ENCODE assay signal across 1 cellular context in genomic region chr3:193910886-193911738, GRCh38.
A peak's percentile ranks its signal among the peaks of the same experiment; 100 is the strongest.
TF ChIP-seq lines count a peak whose summit lies in the region.

No MANE protein-coding gene starts in this region.

TF ChIP-seq in K562, 482 proteins besides CTCF, POLR2A, EP300 and RAD21 (continued from another document and continues in another):
- peak in 1 of 2 experiments; percentile 81; a peak in 1 of 4 replicates for TF ChIP-seq ZMIZ1 (IDR thresholded peaks at IDR 0.05; ENCODE audit: low read depth in 2 of 2, low read length in 2 of 2)
- TF ChIP-seq ESRRA (IDR thresholded peaks at IDR 0.05; ENCODE audit: borderline replicate concordance, low read depth) = peak; percentile 76
- peak; percentile 5; the same call in 1 of the 2 replicates for TF ChIP-seq PHF8 (IDR thresholded peaks at IDR 0.05; ENCODE audit: borderline replicate concordance, low read length)
- TF ChIP-seq, protein P1, sequence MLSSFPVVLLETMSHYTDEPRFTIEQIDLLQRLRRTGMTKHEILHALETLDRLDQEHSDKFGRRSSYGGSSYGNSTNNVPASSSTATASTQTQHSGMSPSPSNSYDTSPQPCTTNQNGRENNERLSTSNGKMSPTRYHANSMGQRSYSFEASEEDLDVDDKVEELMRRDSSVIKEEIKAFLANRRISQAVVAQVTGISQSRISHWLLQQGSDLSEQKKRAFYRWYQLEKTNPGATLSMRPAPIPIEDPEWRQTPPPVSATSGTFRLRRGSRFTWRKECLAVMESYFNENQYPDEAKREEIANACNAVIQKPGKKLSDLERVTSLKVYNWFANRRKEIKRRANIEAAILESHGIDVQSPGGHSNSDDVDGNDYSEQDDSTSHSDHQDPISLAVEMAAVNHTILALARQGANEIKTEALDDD (IDR thresholded peaks at IDR 0.05) = peak; percentile 95
- peak; percentile 90 for TF ChIP-seq L3MBTL2 (IDR thresholded peaks at IDR 0.05)
- peak; percentile 80 for TF ChIP-seq MBD2 (IDR thresholded peaks at IDR 0.05; ENCODE audit: borderline replicate concordance, low read depth)
- TF ChIP-seq NCOA1 (IDR thresholded peaks at IDR 0.05; ENCODE audit: low read depth) = peak; percentile 63; the same call in 1 of the 2 replicates
- peak; percentile 78 for TF ChIP-seq SMARCC2 (IDR thresholded peaks at IDR 0.05; ENCODE audit: low read depth)
- TF ChIP-seq TEAD4 (IDR thresholded peaks at IDR 0.05; ENCODE audit: low read length) = peak; percentile 87
- TF ChIP-seq TEAD4 (CRISPR knock-in tag; IDR thresholded peaks at IDR 0.05; ENCODE audit: borderline replicate concordance) = no peak
- no peak for TF ChIP-seq CLOCK (CRISPR knock-in tag; IDR thresholded peaks at IDR 0.05; ENCODE audit: borderline replicate concordance)
- no peak for TF ChIP-seq ARID2 (IDR thresholded peaks at IDR 0.05)
- TF ChIP-seq MGA (IDR thresholded peaks at IDR 0.05) = peak; percentile 82
- TF ChIP-seq ZBTB2 (IDR thresholded peaks at IDR 0.05) = peak; percentile 77
- 0 out of 2 replicates have a peak, but pooled peaks have one; percentile 3 for TF ChIP-seq ZNF311 (CRISPR knock-in tag; IDR thresholded peaks at IDR 0.05)
- TF ChIP-seq ZNF75A (CRISPR knock-in tag; IDR thresholded peaks at IDR 0.05) = no peak; the same call in 1 of the 2 replicates
- TF ChIP-seq GATAD2A (IDR thresholded peaks at IDR 0.05) = peak; percentile 79
- peak; percentile 73 for TF ChIP-seq JUND (IDR thresholded peaks at IDR 0.05; ENCODE audit: borderline replicate concordance, low read depth, low read length)
- TF ChIP-seq JUND (tag; IDR thresholded peaks at IDR 0.05; ENCODE audit: borderline replicate concordance, low read depth, low read length) = peak; percentile 49; the same call in 2 of the 3 replicates
- TF ChIP-seq MEF2D (tag; conservative IDR thresholded peaks at IDR 0.05; ENCODE audit: low read depth) = peak; percentile 69
- TF ChIP-seq CTBP1 (IDR thresholded peaks at IDR 0.05; ENCODE audit: borderline replicate concordance) = peak; percentile 84
- TF ChIP-seq CREB1 (IDR thresholded peaks at IDR 0.05) = 0 out of 2 replicates have a peak, but pooled peaks have one; percentile 45
- no peak for TF ChIP-seq CREB1 (CRISPR knock-in tag; IDR thresholded peaks at IDR 0.05)
- peak; percentile 59 to 85; a peak in 3 of 4 replicates for TF ChIP-seq TRIM24 (IDR thresholded peaks at IDR 0.05)
- peak; percentile 33 to 84; a peak in 3 of 4 replicates for TF ChIP-seq ARNT (IDR thresholded peaks at IDR 0.05)
- peak in 1 of 2 experiments; percentile 69 for TF ChIP-seq NCOA2 (IDR thresholded peaks at IDR 0.05; ENCODE audit: partially characterized antibody in 2 of 2)
- peak; percentile 82 for TF ChIP-seq STAT5A (IDR thresholded peaks at IDR 0.05; ENCODE audit: borderline replicate concordance, low read length)
- no peak for TF ChIP-seq ZNF121 (CRISPR knock-in tag; conservative IDR thresholded peaks at IDR 0.05)
- peak; percentile 88 for TF ChIP-seq SMARCE1 (IDR thresholded peaks at IDR 0.05)
- TF ChIP-seq, protein P2, sequence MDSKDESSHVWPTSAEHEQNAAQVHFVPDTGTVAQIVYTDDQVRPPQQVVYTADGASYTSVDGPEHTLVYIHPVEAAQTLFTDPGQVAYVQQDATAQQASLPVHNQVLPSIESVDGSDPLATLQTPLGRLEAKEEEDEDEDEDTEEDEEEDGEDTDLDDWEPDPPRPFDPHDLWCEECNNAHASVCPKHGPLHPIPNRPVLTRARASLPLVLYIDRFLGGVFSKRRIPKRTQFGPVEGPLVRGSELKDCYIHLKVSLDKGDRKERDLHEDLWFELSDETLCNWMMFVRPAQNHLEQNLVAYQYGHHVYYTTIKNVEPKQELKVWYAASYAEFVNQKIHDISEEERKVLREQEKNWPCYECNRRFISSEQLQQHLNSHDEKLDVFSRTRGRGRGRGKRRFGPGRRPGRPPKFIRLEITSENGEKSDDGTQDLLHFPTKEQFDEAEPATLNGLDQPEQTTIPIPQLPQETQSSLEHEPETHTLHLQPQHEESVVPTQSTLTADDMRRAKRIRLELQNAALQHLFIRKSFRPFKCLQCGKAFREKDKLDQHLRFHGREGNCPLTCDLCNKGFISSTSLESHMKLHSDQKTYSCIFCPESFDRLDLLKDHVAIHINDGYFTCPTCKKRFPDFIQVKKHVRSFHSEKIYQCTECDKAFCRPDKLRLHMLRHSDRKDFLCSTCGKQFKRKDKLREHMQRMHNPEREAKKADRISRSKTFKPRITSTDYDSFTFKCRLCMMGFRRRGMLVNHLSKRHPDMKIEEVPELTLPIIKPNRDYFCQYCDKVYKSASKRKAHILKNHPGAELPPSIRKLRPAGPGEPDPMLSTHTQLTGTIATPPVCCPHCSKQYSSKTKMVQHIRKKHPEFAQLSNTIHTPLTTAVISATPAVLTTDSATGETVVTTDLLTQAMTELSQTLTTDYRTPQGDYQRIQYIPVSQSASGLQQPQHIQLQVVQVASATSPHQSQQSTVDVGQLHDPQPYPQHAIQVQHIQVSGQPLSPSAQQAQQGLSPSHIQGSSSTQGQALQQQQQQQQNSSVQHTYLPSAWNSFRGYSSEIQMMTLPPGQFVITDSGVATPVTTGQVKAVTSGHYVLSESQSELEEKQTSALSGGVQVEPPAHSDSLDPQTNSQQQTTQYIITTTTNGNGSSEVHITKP (IDR thresholded peaks at IDR 0.05; ENCODE audit: partially characterized antibody) = peak; percentile 46
- peak; percentile 23; the same call in 1 of the 2 replicates for TF ChIP-seq GTF2A2 (tag; IDR thresholded peaks at IDR 0.05)
- TF ChIP-seq RBM17 (IDR thresholded peaks at IDR 0.05; ENCODE audit: borderline replicate concordance, low read depth, low read length) = no peak
